Comparison of ENCODE assay signal across 8 cellular contexts in genomic region chr16:79600636-79601091, GRCh38. TPM values are rescaled to one million over a fixed set of nuclear protein-coding genes. Genes with fewer than 3 reads are reported as not detected.
DNase-seq lines count a peak whose midpoint lies in the region; ATAC-seq and TF ChIP-seq lines count a peak whose summit lies in the region.

Gene MAF, minus strand, starts transcription at chr16:79600737. Its CDS starts 835 bp downstream, at chr16:79599902.

- peaks cover 39% of the 10 kb centered on the region for H3K27me3 Mint-ChIP-seq in activated naive CD8-positive, alpha-beta T cell
- peaks cover 8% of the 10 kb centered on the region for H3K27me3 Mint-ChIP-seq in neural progenitor cell (ENCODE audit: insufficient read depth, low read depth)

- H3K9me3 ChIP-seq in Karpas-422 (ENCODE audit: low read length) (no peaks in the 10 kb centered on the region), neural progenitor cell (ENCODE audit: low read depth) (no peaks in the 10 kb centered on the region)

- H3F3A ChIP-seq in neural progenitor cell (ENCODE audit: low read depth), result peaks cover 20% of the 10 kb centered on the region

- H3K4me3 ChIP-seq in Karpas-422 (ENCODE audit: low read length) (no peak within 1 kb of the TSS), neural progenitor cell (peak within 1 kb of the TSS; percentile 85)

- peak within 1 kb of the TSS; percentile 79 for H3K27ac Mint-ChIP-seq in activated naive CD8-positive, alpha-beta T cell
- peak within 1 kb of the TSS; percentile 95 for H3K27ac Mint-ChIP-seq in neural progenitor cell

- DNase-seq in ELF-1 (ENCODE audit: low read depth, low spot score) (peak; percentile 93), Karpas-422 (peak; percentile 71), germinal center (ENCODE audit: low spot score) (peak; percentile 85), neural progenitor cell (ENCODE audit: low spot score) (peak; percentile 95)
- peak; percentile 74 for DNase-seq in stimulated activated naive CD8-positive, alpha-beta T cell treated with anti-CD3 and anti-CD28 coated beads, Interleukin-15, Interleukin-2, amounts not matched to agents 100 U/mL and 50 U/mL, for 24 hours

- H3K79me2 ChIP-seq in Karpas-422 (ENCODE audit: low read length) (no peaks in the 10 kb centered on the region), neural progenitor cell (ENCODE audit: low read depth) (peaks cover 36% of the 10 kb centered on the region)

- peaks cover 26% of the 10 kb centered on the region for H3K4me1 Mint-ChIP-seq in activated naive CD8-positive, alpha-beta T cell (ENCODE audit: low read depth)
- peaks cover 30% of the 10 kb centered on the region for H3K4me1 Mint-ChIP-seq in neural progenitor cell

- H3K36me3 Mint-ChIP-seq in activated naive CD8-positive, alpha-beta T cell, result no peaks in the 10 kb centered on the region
- peaks cover 5% of the 10 kb centered on the region for H3K36me3 Mint-ChIP-seq in neural progenitor cell

- H4K20me1 ChIP-seq in Karpas-422 (ENCODE audit: insufficient read depth, low read depth, low read length) (no peaks in the 10 kb centered on the region), neural progenitor cell (ENCODE audit: low read depth) (no peaks in the 10 kb centered on the region)

- H3K4me3 Mint-ChIP-seq in activated naive CD8-positive, alpha-beta T cell, result peak within 1 kb of the TSS; percentile 91
- H3K4me3 Mint-ChIP-seq in neural progenitor cell, result peak within 1 kb of the TSS; percentile 97

- H3K36me3 ChIP-seq in Karpas-422 (ENCODE audit: insufficient read depth, low read length) (no peaks in the 10 kb centered on the region), neural progenitor cell (no peaks in the 10 kb centered on the region)

- no peaks in the 10 kb centered on the region for H3K9me2 ChIP-seq in Karpas-422 (replicated peaks; ENCODE audit: insufficient read depth, low read length)

- H3K9ac ChIP-seq in Karpas-422 (ENCODE audit: low read length), result no peak within 1 kb of the TSS
- no peak within 1 kb of the TSS for H3K9ac ChIP-seq in neural progenitor cell

- H3K4me1 ChIP-seq in Karpas-422 (ENCODE audit: low read length) (no peaks in the 10 kb centered on the region), neural progenitor cell (peaks cover 36% of the 10 kb centered on the region)

- H3K27ac ChIP-seq in Karpas-422 (ENCODE audit: low read length) (no peak within 1 kb of the TSS), neural progenitor cell (peak within 1 kb of the TSS; percentile 3)

- H3K4me2 ChIP-seq in Karpas-422 (ENCODE audit: low read depth, low read length, poor library complexity, severe bottlenecking), result peak within 1 kb of the TSS; percentile 58
- H3K4me2 ChIP-seq in neural progenitor cell, result peak within 1 kb of the TSS; percentile 94

- ATAC-seq in SK-N-SH treated with all-trans-retinoic acid at 6 μM for 48 hours (peak; percentile 78), HG03521 (IDR thresholded peaks at IDR 0.05; ENCODE audit: unreplicated experiment) (no peak)
- peak; percentile 78 for ATAC-seq in stimulated activated naive CD8-positive, alpha-beta T cell treated with anti-CD3 and anti-CD28 coated beads, Interleukin-15, Interleukin-2, amounts not matched to agents 100 U/mL and 50 U/mL, for 24 hours

- no peak for TF ChIP-seq CTCF in neural progenitor cell (IDR thresholded peaks at IDR 0.05)

- no peaks in the 10 kb centered on the region for H3K27me3 ChIP-seq in Karpas-422 (ENCODE audit: low read length)
- no peaks in the 10 kb centered on the region for H3K27me3 ChIP-seq in neural progenitor cell

- H2AFZ ChIP-seq in Karpas-422 (ENCODE audit: low read length) (no peak within 1 kb of the TSS), neural progenitor cell (replicated peaks) (peak within 1 kb of the TSS; percentile 75)

- H3K9me3 Mint-ChIP-seq in activated naive CD8-positive, alpha-beta T cell (ENCODE audit: low read depth), result no peaks in the 10 kb centered on the region
- no peaks in the 10 kb centered on the region for H3K9me3 Mint-ChIP-seq in neural progenitor cell

TF ChIP-seq in SK-N-SH treated with all-trans-retinoic acid at 6 μM for 48 hours, 23 proteins besides CTCF, POLR2A, EP300 and RAD21 (continues in another document):
- TF ChIP-seq ZNF565 (CRISPR knock-in tag; conservative IDR thresholded peaks at IDR 0.05; ENCODE audit: low read depth) (no peak), GLIS3 (CRISPR knock-in tag; IDR thresholded peaks at IDR 0.05) (no peak), ZFP30 (CRISPR knock-in tag; IDR thresholded peaks at IDR 0.05) (no peak), OSR1 (CRISPR knock-in tag; IDR thresholded peaks at IDR 0.05) (no peak), PPARA (CRISPR knock-in tag; IDR thresholded peaks at IDR 0.05; ENCODE audit: borderline replicate concordance) (no peak), TOX (CRISPR knock-in tag; IDR thresholded peaks at IDR 0.05; ENCODE audit: borderline replicate concordance) (no peak), TCF4 (CRISPR knock-in tag; IDR thresholded peaks at IDR 0.05; ENCODE audit: borderline replicate concordance) (no peak), BACH2 (CRISPR knock-in tag; IDR thresholded peaks at IDR 0.05; ENCODE audit: borderline replicate concordance) (no peak), ARNTL (CRISPR knock-in tag; IDR thresholded peaks at IDR 0.05; ENCODE audit: borderline replicate concordance, low read depth) (no peak), TSHZ2 (CRISPR knock-in tag; IDR thresholded peaks at IDR 0.05) (no peak), CSDC2 (CRISPR knock-in tag; IDR thresholded peaks at IDR 0.05) (no peak), ZFP3 (CRISPR knock-in tag; IDR thresholded peaks at IDR 0.05) (no peak), ISL1 (CRISPR knock-in tag; IDR thresholded peaks at IDR 0.05) (no peak), ZNF8 (CRISPR knock-in tag; IDR thresholded peaks at IDR 0.05) (no peak), RARB (CRISPR knock-in tag; IDR thresholded peaks at IDR 0.05) (no peak)
- TF ChIP-seq, protein P1, sequence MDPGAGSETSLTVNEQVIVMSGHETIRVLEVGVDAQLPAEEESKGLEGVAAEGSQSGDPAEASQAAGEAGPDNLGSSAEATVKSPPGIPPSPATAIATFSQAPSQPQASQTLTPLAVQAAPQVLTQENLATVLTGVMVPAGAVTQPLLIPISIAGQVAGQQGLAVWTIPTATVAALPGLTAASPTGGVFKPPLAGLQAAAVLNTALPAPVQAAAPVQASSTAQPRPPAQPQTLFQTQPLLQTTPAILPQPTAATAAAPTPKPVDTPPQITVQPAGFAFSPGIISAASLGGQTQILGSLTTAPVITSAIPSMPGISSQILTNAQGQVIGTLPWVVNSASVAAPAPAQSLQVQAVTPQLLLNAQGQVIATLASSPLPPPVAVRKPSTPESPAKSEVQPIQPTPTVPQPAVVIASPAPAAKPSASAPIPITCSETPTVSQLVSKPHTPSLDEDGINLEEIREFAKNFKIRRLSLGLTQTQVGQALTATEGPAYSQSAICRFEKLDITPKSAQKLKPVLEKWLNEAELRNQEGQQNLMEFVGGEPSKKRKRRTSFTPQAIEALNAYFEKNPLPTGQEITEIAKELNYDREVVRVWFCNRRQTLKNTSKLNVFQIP (CRISPR knock-in tag; IDR thresholded peaks at IDR 0.05; ENCODE audit: borderline replicate concordance, low read depth), result no peak
- TF ChIP-seq, protein P2, sequence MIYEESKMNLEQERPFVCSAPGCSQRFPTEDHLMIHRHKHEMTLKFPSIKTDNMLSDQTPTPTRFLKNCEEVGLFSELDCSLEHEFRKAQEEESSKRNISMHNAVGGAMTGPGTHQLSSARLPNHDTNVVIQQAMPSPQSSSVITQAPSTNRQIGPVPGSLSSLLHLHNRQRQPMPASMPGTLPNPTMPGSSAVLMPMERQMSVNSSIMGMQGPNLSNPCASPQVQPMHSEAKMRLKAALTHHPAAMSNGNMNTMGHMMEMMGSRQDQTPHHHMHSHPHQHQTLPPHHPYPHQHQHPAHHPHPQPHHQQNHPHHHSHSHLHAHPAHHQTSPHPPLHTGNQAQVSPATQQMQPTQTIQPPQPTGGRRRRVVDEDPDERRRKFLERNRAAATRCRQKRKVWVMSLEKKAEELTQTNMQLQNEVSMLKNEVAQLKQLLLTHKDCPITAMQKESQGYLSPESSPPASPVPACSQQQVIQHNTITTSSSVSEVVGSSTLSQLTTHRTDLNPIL (CRISPR knock-in tag; IDR thresholded peaks at IDR 0.05; ENCODE audit: low read depth), result no peak
- TF ChIP-seq, protein P3, sequence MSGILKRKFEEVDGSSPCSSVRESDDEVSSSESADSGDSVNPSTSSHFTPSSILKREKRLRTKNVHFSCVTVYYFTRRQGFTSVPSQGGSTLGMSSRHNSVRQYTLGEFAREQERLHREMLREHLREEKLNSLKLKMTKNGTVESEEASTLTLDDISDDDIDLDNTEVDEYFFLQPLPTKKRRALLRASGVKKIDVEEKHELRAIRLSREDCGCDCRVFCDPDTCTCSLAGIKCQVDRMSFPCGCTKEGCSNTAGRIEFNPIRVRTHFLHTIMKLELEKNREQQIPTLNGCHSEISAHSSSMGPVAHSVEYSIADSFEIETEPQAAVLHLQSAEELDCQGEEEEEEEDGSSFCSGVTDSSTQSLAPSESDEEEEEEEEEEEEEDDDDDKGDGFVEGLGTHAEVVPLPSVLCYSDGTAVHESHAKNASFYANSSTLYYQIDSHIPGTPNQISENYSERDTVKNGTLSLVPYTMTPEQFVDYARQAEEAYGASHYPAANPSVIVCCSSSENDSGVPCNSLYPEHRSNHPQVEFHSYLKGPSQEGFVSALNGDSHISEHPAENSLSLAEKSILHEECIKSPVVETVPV (CRISPR knock-in tag; IDR thresholded peaks at IDR 0.05), result no peak

RNA-seq across cellular contexts. Expression of gene MAF, which starts in this region (rescaled TPM):
- total RNA-seq in Karpas-422 (2014; rRNA removed; shearing (Covaris generic); ENCODE audit: low replicate concordance), result not detected in 2 replicates
- total RNA-seq in neural progenitor cell (ENCODE audit: low replicate concordance), result 10.8 and 13.5 TPM in 2 replicates

Comparison
In these comparisons a context has a peak if more than half of its experiments do, and no peak if none do; other contexts are left out.
1. RNA of gene MAF (total RNA-seq): 10.8 to 13.5 TPM in neural progenitor cell; not detected in Karpas-422; every median in the first group is over 10 times any median in the second.
2. Peak in DNase-seq and H3K4me2 ChIP-seq in Karpas-422; RNA of the gene not detected or under 1 TPM.
3. Peak in every context shown above with its lines, with median percentiles within 50 percentile points of each other: DNase-seq.